In the genomic region with DNA sequence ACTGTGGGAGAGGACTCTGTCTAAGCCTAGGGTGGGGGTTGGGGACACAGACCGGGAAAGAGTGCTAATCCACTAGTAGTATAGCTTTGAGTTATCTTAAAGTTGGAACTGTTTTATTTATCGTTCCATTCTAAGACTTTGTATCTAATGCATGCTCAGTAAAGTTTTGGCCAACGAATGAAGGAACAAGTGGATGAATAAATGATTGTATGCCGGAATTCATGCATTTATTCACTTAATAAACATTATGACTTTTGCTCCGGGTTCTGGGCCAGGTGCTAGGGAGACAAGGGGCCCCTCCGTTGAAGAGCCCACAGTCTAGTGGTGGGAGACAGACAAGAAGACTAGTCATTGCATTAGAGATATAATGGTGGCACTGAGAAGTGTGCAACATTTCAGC, we compare ENCODE assay signal across 9 cellular contexts. TPM values are rescaled to one million over a fixed set of nuclear protein-coding genes. Genes with fewer than 3 reads are reported as not detected.
DNase-seq lines count a peak whose midpoint lies in the region; ATAC-seq and TF ChIP-seq lines count a peak whose summit lies in the region.
"Had no signal": no experiment of that assay in that cellular context is flagged by ENCODE, and none has a peak within 500 bp of the region (broad histone marks: within the 10 kb centered on the region; RNA-seq: fewer than 3 reads in every experiment).

No MANE protein-coding gene starts in this region.

- H2BK15ac ChIP-seq in mesendoderm (replicated peaks; ENCODE audit: low read depth) = no peak overlapping the region

- H3K56ac ChIP-seq in mesendoderm (ENCODE audit: low read length) = peak overlapping the region; percentile 99

- no peak overlapping the region for H3K18ac ChIP-seq in mesendoderm (ENCODE audit: low read length)

- H3K9ac ChIP-seq in mesendoderm (ENCODE audit: low read length) = peak overlapping the region; percentile 98

- intact Hi-C loops in Right ventricle myocardium superior (cut with DNase I) = no loop called here
- intact Hi-C loops in body of pancreas (cut with DNase I) = no loop called here
- intact Hi-C loops in upper lobe of right lung (cut with DNase I) = no loop called here

- H3K4me3 ChIP-seq in cardiac muscle cell = peak overlapping the region; percentile 73
- H3K4me3 ChIP-seq in body of pancreas = peak overlapping the region; percentile 82 to 84
- H3K4me3 ChIP-seq in mesendoderm (ENCODE audit: low read length) = peak overlapping the region; percentile 99
- H3K4me3 ChIP-seq in upper lobe of right lung = peak overlapping the region; percentile 68

- H3K9me3 ChIP-seq in cardiac muscle cell (ENCODE audit: low read depth) = no peaks in the 10 kb centered on the region
- H3K9me3 ChIP-seq in body of pancreas = no peaks in the 10 kb centered on the region
- no peaks in the 10 kb centered on the region for H3K9me3 ChIP-seq in upper lobe of right lung

- H3K4me1 ChIP-seq in cardiac muscle cell (ENCODE audit: low read depth) (peaks cover 14% of the 10 kb centered on the region), body of pancreas (peaks cover 34% of the 10 kb centered on the region), mesendoderm (ENCODE audit: control insufficient read depth, low read depth, low read length) (peaks cover 5% of the 10 kb centered on the region), upper lobe of right lung (peaks cover 36% of the 10 kb centered on the region)

- H3K23ac ChIP-seq in mesendoderm (ENCODE audit: low read length) = peak overlapping the region; percentile 51

- H3K27me3 ChIP-seq in cardiac muscle cell = no peaks in the 10 kb centered on the region
- no peaks in the 10 kb centered on the region for H3K27me3 ChIP-seq in body of pancreas
- H3K27me3 ChIP-seq in mesendoderm (ENCODE audit: insufficient read depth, low read length, poor library complexity) = no peaks in the 10 kb centered on the region
- no peaks in the 10 kb centered on the region for H3K27me3 ChIP-seq in upper lobe of right lung

- H3K79me1 ChIP-seq in mesendoderm (ENCODE audit: low read length) = peaks cover 28% of the 10 kb centered on the region

- H4K8ac ChIP-seq in mesendoderm (ENCODE audit: low read depth, low read length) = no peak overlapping the region

- TF ChIP-seq POLR2A in body of pancreas (IDR thresholded peaks at IDR 0.05) = no peak

- TF ChIP-seq CTCF in cardiac muscle cell (IDR thresholded peaks at IDR 0.05; ENCODE audit: low read depth, low read length) = no peak
- TF ChIP-seq CTCF in body of pancreas (IDR thresholded peaks at IDR 0.05) = no peak
- no peak for TF ChIP-seq CTCF in upper lobe of right lung (IDR thresholded peaks at IDR 0.05)

- H3K4me2 ChIP-seq in mesendoderm (ENCODE audit: low read length) = peak overlapping the region; percentile 82

- WGBS in body of pancreas, 2 donors = 2 to 7% methylated on average over 6 of the region's 6 CpGs
- WGBS in mesendoderm (ENCODE audit: extremely low coverage, insufficient coverage, low lambda C conversion rate) = no CpG with 5 or more reads among the region's 6 CpGs

- no peak overlapping the region for H2BK120ac ChIP-seq in mesendoderm (ENCODE audit: low read depth, low read length)

- no peak overlapping the region for H3K4ac ChIP-seq in mesendoderm (ENCODE audit: low read depth, low read length)

- peaks cover 44% of the 10 kb centered on the region for H3K79me2 ChIP-seq in mesendoderm (ENCODE audit: control insufficient read depth, insufficient read depth, low read length)

- H4K5ac ChIP-seq in mesendoderm (ENCODE audit: low read length) = no peak overlapping the region

- H2AK5ac ChIP-seq in mesendoderm (ENCODE audit: low read length) = no peak overlapping the region

- no peak for ATAC-seq in Right ventricle myocardium superior (ENCODE audit: poor library complexity)
- no peak for ATAC-seq in body of pancreas
- no peak for ATAC-seq in upper lobe of right lung

- no peak for DNase-seq in cardiac muscle cell (ENCODE audit: low read depth in 1 of 2, low spot score in 1 of 2)
- DNase-seq in Right ventricle myocardium superior = no peak
- DNase-seq in body of pancreas = no peak
- DNase-seq in mesendoderm = no peak
- no peak for DNase-seq in upper lobe of right lung
- no peak for DNase-seq in NCI-H1694 treated with DMSO at 0.1 percent for 48 hours (lab: John Stamatoyannopoulos, UW)
- DNase-seq in iPS-NIHi11 (ENCODE audit: low spot score) = no peak
- no peak for DNase-seq in activated CD4-positive, CD25-positive, alpha-beta regulatory T cell treated with anti-CD3 and anti-CD28 coated beads, Interleukin-2, amount 50 U/mL, for 72 hours

- H2BK5ac ChIP-seq in mesendoderm (ENCODE audit: low read length) = no peak overlapping the region

- H3K36me3 ChIP-seq in cardiac muscle cell = no peaks in the 10 kb centered on the region
- H3K36me3 ChIP-seq in body of pancreas (replicated peaks in 1 of 2; ENCODE audit: insufficient read depth in 1 of 2, low read depth in 2 of 2) = no peaks in the 10 kb centered on the region
- no peaks in the 10 kb centered on the region for H3K36me3 ChIP-seq in mesendoderm (ENCODE audit: control insufficient read depth, insufficient read depth, low read length)
- H3K36me3 ChIP-seq in upper lobe of right lung = no peaks in the 10 kb centered on the region

- H3K27ac ChIP-seq in cardiac muscle cell (no peak overlapping the region), body of pancreas (peak overlapping the region in 1 of 4 donors; percentile 90), mesendoderm (ENCODE audit: low read depth, low read length) (no peak overlapping the region), upper lobe of right lung (no peak overlapping the region)

RNA-seq across cellular contexts. Expression of gene RNF121, which starts 0.6 kb away (rescaled TPM):
- total RNA-seq in cardiac muscle cell = 27.7 and 28.6 TPM in 2 replicates
- 16.2 and 16.8 TPM in 2 replicates for polyA plus RNA-seq in cardiac muscle cell
- total RNA-seq in Right ventricle myocardium superior = 18.4 TPM
- total RNA-seq in body of pancreas = 10 to 100 TPM; 17.9 to 24.4 TPM
- polyA plus RNA-seq in mesendoderm (2013, experiment 1 of 2) = 23.0 TPM
- polyA plus RNA-seq in mesendoderm (2013, experiment 2 of 2) = 24.0 TPM
- total RNA-seq in upper lobe of right lung = 26.8 TPM

RNA-seq across cellular contexts. Expression of gene XNDC1N, which starts 1.1 kb away (rescaled TPM):
- total RNA-seq in cardiac muscle cell (8.0 and 8.8 TPM in 2 replicates), Right ventricle myocardium superior (2.7 TPM), body of pancreas (10 to 100 TPM in 1 of 2 donors, 1 to 10 TPM in 1; 7.3 to 14.5 TPM), upper lobe of right lung (7.0 TPM)
- polyA plus RNA-seq in cardiac muscle cell = 6.3 and 7.9 TPM in 2 replicates
- polyA plus RNA-seq in mesendoderm (2013, experiment 1 of 2) = 3.4 TPM
- polyA plus RNA-seq in mesendoderm (2013, experiment 2 of 2) = 2.9 TPM

RNA-seq across cellular contexts. Expression of gene DEFB131B, which starts 51.2 kb away (rescaled TPM):
- total RNA-seq in cardiac muscle cell = not detected in 2 replicates
- not detected in 2 replicates for polyA plus RNA-seq in cardiac muscle cell
- not detected for total RNA-seq in Right ventricle myocardium superior
- total RNA-seq in body of pancreas = not detected
- polyA plus RNA-seq in mesendoderm (2013, experiment 1 of 2) = not detected
- not detected for polyA plus RNA-seq in mesendoderm (2013, experiment 2 of 2)
- total RNA-seq in upper lobe of right lung = not detected
- total RNA-seq: M059J had no signal
